In the genomic region with DNA sequence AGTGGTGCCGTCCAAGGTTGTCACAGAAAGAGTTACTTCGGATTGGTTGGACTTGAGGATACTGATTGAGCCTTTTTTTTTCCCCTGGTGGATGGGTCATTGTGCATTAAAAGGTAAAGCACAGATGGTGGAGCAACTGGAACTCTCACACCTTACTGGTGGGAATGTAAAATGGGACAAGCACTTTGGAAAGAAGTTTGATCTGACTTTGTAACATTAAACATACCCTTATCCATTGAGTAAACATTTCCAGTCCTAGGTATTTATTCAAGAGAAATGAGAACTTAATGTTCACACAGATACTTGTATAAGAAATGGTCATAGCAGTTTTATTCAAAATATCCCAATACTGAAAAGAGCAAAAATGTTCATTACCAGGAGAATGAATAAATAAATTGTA, we compare ENCODE assay signal across 10 cellular contexts. TPM values are rescaled to one million over a fixed set of nuclear protein-coding genes. Genes with fewer than 3 reads are reported as not detected.
"Had no signal": no experiment of that assay in that cellular context is flagged by ENCODE, and none has a peak within 500 bp of the region (broad histone marks: within the 10 kb centered on the region; RNA-seq: fewer than 3 reads in every experiment).

No MANE protein-coding gene starts in this region.

- H3K4me3 ChIP-seq: K562 had no signal

- FAIRE-seq: HepG2, HTR-8/SVneo, K562 had no signal

- H3K27ac ChIP-seq: HL-60, KMS-11 had no signal

- DNase-seq: IMR-90, KBM-7, KG1 had no signal

- ATAC-seq: HepG2, K562 had no signal

RNA-seq across cellular contexts. Expression of a gene that starts 14.9 kb away (rescaled TPM):
- total RNA-seq: HT1080, IMR-90, K562 had no signal
- polyA plus RNA-seq: IgD-negative memory B cell, IMR-90, K562 had no signal

RNA-seq across cellular contexts. Expression of a gene that starts 41.1 kb away (rescaled TPM):
- total RNA-seq: HepG2, HT1080, IMR-90, K562 had no signal
- polyA plus RNA-seq: HepG2, IgD-negative memory B cell, IMR-90, K562 had no signal
